In the genomic region with DNA sequence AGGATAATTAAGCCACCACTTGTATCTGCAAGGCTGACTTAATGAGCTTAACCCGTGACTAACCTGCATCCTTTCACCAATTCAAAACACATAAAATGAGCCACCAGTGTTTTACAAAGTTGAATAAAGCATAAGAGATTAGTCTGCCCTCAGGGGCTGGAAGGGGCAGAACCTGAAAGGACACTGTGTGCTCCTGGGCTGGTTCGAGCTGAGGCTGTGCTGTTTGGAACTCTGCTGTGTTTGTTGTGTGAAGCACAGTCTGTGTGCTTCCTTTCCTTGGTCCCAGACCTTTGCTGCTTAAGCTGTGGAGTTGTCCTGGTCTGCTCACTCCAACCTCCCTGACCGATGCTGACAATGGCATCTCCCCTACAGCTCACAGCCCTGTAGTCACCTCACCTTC, we compare ENCODE assay signal across 27 cellular contexts. TPM values are rescaled to one million over a fixed set of nuclear protein-coding genes. Genes with fewer than 3 reads are reported as not detected.
DNase-seq lines count a peak whose midpoint lies in the region; ATAC-seq, FAIRE-seq and TF ChIP-seq lines count a peak whose summit lies in the region.
"Had no signal": no experiment of that assay in that cellular context is flagged by ENCODE, and none has a peak within 500 bp of the region (broad histone marks: within the 10 kb centered on the region; RNA-seq: fewer than 3 reads in every experiment).

No MANE protein-coding gene starts in this region.

- H2AK9ac ChIP-seq in IMR-90 (replicated peaks; ENCODE audit: low read depth, low read length, poor library complexity), result no peak overlapping the region

- DNase-seq in DMS79 (lab: John Stamatoyannopoulos, UW) (peak; percentile 3), DMS79 treated with DMSO at 0.1 percent for 48 hours (lab: John Stamatoyannopoulos, UW) (no peak), IMR-90 (no peak), H1 (ENCODE audit: low read depth in 1 of 2, low spot score in 2 of 2) (no peak), nephron progenitor cell (no peak), anterior cingulate cortex (lab: John Stamatoyannopoulos, UW) (no peak), chondrocyte (ENCODE audit: low spot score) (no peak), cerebellum (ENCODE audit: low spot score) (no peak)
- DNase-seq: activated CD4-positive, CD25-positive, alpha-beta regulatory T cell; activated CD8-positive, alpha-beta memory T cell treated with anti-CD3 and anti-CD28 coated beads for 24 hours; activated naive CD4-positive, alpha-beta T cell treated with anti-CD3 and anti-CD28 coated beads, Interleukin-2, amount 50 U/mL, for 16 hours; activated T-cell treated with anti-CD3 and anti-CD28 coated beads, Interleukin-2, amount 50 U/mL, for 4 hours; COR-L47; head of caudate nucleus; MM.1S; NCI-H1694 treated with DMSO at 0.1 percent for 48 hours; NCI-H226; Peyer's patch; stimulated activated CD4-positive, alpha-beta T cell treated with anti-CD3 and anti-CD28 coated beads, Interleukin-4, amount 100 ng/mL, for 24 hours; T-helper 9 cell; trophoblast cell had no signal

- 80% methylated on average over 1 of the region's 3 CpGs; no CpG with 5 or more reads in 1 of the 2 experiments for WGBS in IMR-90 (ENCODE audit: extremely low coverage in 2 of 2, insufficient read length in 1 of 2), 2 experiments
- WGBS in H1 (ENCODE audit: extremely low coverage in 1 of 2, insufficient coverage in 1 of 2, insufficient read length in 1 of 2, insufficient replicate concordance in 2 of 2, low coverage in 1 of 2, low lambda C conversion rate in 2 of 2, missing lambda C conversion rate in 1 of 2), 2 experiments, result 88% methylated on average over 3 of the region's 3 CpGs; no CpG with 5 or more reads in 1 of the 2 experiments

- H3K9me1 ChIP-seq in IMR-90 (ENCODE audit: insufficient read depth, low read length), result no peaks in the 10 kb centered on the region

- TF ChIP-seq RAD21 in IMR-90 (IDR thresholded peaks at IDR 0.05; ENCODE audit: low read length), result no peak
- no peak for TF ChIP-seq RAD21 in H1 (IDR thresholded peaks at IDR 0.05 in 1 of 2, conservative IDR thresholded peaks at IDR 0.05 in 1 of 2; ENCODE audit: low read depth in 2 of 2, low read length in 2 of 2)

- H2BK15ac ChIP-seq in IMR-90 (ENCODE audit: low read depth, low read length) (no peak overlapping the region), H1 (ENCODE audit: low read length) (peak overlapping the region; percentile 95)

- TF ChIP-seq EP300 in H1 (IDR thresholded peaks at IDR 0.05; ENCODE audit: borderline replicate concordance in 1 of 2, low read depth in 2 of 2, low read length in 2 of 2), result no peak

- H3K4me1 Mint-ChIP-seq in nephron progenitor cell (peaks cover 27% of the 10 kb centered on the region), chondrocyte (ENCODE audit: low read depth) (no peaks in the 10 kb centered on the region)

- H3K36me3 Mint-ChIP-seq in nephron progenitor cell (ENCODE audit: low read depth), result peaks cover 27% of the 10 kb centered on the region
- H3K36me3 Mint-ChIP-seq in chondrocyte (ENCODE audit: low read depth), result peaks cover 21% of the 10 kb centered on the region

- TF ChIP-seq CTCF in IMR-90 (conservative IDR thresholded peaks at IDR 0.05; ENCODE audit: low read depth, low read length), result no peak
- no peak for TF ChIP-seq CTCF in H1 (IDR thresholded peaks at IDR 0.05; ENCODE audit: control extremely low read depth in 1 of 3, insufficient read depth in 1 of 3, low read depth in 1 of 3, low read length in 3 of 3)
- TF ChIP-seq CTCF in nephron progenitor cell (IDR thresholded peaks at IDR 0.05), result no peak
- TF ChIP-seq CTCF in chondrocyte (IDR thresholded peaks at IDR 0.05), result no peak

- H4K8ac ChIP-seq in IMR-90 (ENCODE audit: low read depth in 2 of 2, low read length in 2 of 2) (no peak overlapping the region), H1 (ENCODE audit: extremely low read depth, insufficient read depth, low read length) (no peak overlapping the region)

- FAIRE-seq in H1 (lab: Jason Lieb, UNC), result no peak
- FAIRE-seq: astrocyte, GM18507 had no signal

- H4K91ac ChIP-seq in IMR-90 (ENCODE audit: insufficient read depth, low read depth, low read length) (no peak overlapping the region), H1 (replicated peaks; ENCODE audit: insufficient read length, low read length) (no peak overlapping the region)

- H3K23me2 ChIP-seq in H1 (ENCODE audit: low read depth, low read length), result no peaks in the 10 kb centered on the region

- no peaks in the 10 kb centered on the region; a peak in 1 of 4 replicates for H3K79me1 ChIP-seq in IMR-90 (ENCODE audit: low read depth in 1 of 2, low read length in 2 of 2)
- H3K79me1 ChIP-seq in H1 (ENCODE audit: low read depth, low read length), result no peaks in the 10 kb centered on the region

- H2BK120ac ChIP-seq in IMR-90 (ENCODE audit: low read depth, low read length) (no peak overlapping the region), H1 (replicated peaks; ENCODE audit: low read depth, low read length) (no peak overlapping the region)

- BruUV-seq in IMR-90 (replicated peaks; lab: Mats Ljungman, UMichigan), result no TSS peak

- H3K56ac ChIP-seq in IMR-90 (ENCODE audit: extremely low read depth, insufficient read depth, low read length), result no peak overlapping the region
- no peak overlapping the region for H3K56ac ChIP-seq in H1 (replicated peaks; ENCODE audit: insufficient read length, low read depth, low read length)

- no peak overlapping the region for H2AK5ac ChIP-seq in IMR-90 (ENCODE audit: low read depth, low read length)
- 0 out of 2 replicates have a peak overlapping the region, but pooled peaks have one; percentile 32 for H2AK5ac ChIP-seq in H1 (ENCODE audit: low read depth, low read length)

- H3K27me3 Mint-ChIP-seq in nephron progenitor cell (ENCODE audit: low read depth, poor library complexity) (peaks cover 3% of the 10 kb centered on the region), chondrocyte (ENCODE audit: low read depth) (no peaks in the 10 kb centered on the region)
- H3K27me3 Mint-ChIP-seq: stimulated activated naive CD8-positive, alpha-beta T cell treated with anti-CD3 and anti-CD28 coated beads, Interleukin-15, Interleukin-2, amounts not matched to agents 100 ng/mL and 50 ng/mL, for 24 hours had no signal

- H3K27me3 ChIP-seq in IMR-90 (ENCODE audit: control insufficient read depth, insufficient read depth, low read length) (no peaks in the 10 kb centered on the region), H1 (replicated peaks in 1 of 4; ENCODE audit: control insufficient read depth in 3 of 4, extremely low read depth in 1 of 4, insufficient read depth in 3 of 4, low read length in 3 of 4) (no peaks in the 10 kb centered on the region)
- H3K27me3 ChIP-seq: Peyer's patch had no signal

- no peak overlapping the region for H3K18ac ChIP-seq in IMR-90 (ENCODE audit: low read depth, low read length)
- 0 out of 2 replicates have a peak overlapping the region, but pooled peaks have one; percentile 63 for H3K18ac ChIP-seq in H1 (ENCODE audit: extremely low read depth, low read length)

- H3K4me2 ChIP-seq in IMR-90 (ENCODE audit: low read depth, low read length), result no peak overlapping the region
- no peak overlapping the region for H3K4me2 ChIP-seq in H1 (ENCODE audit: insufficient read depth in 1 of 2, low read depth in 2 of 2, low read length in 2 of 2)

- H3K9me3 Mint-ChIP-seq in nephron progenitor cell (no peaks in the 10 kb centered on the region), chondrocyte (ENCODE audit: low read depth) (no peaks in the 10 kb centered on the region)
- H3K9me3 Mint-ChIP-seq: activated T-cell treated with anti-CD3 and anti-CD28 coated beads, Interleukin-2, amount 50 U/mL, for 4 hours; stimulated activated naive CD8-positive, alpha-beta T cell treated with anti-CD3 and anti-CD28 coated beads, Interleukin-15, Interleukin-2, amounts not matched to agents 100 ng/mL and 50 ng/mL, for 24 hours had no signal

- H3K4ac ChIP-seq in IMR-90 (ENCODE audit: low read depth, low read length) (no peak overlapping the region), H1 (replicated peaks; ENCODE audit: insufficient read length, low read depth, low read length) (no peak overlapping the region)

- intact Hi-C loops in IMR-90 (cut with micrococcal nuclease), result no loop called here

- H3K9ac ChIP-seq in IMR-90 (ENCODE audit: low read depth, low read length), result no peak overlapping the region
- no peak overlapping the region for H3K9ac ChIP-seq in H1 (replicated peaks in 1 of 4; ENCODE audit: extremely low read depth in 1 of 4, low read depth in 3 of 4, low read length in 3 of 4)

- TF ChIP-seq POLR2A in IMR-90 (IDR thresholded peaks at IDR 0.05; ENCODE audit: low read depth, low read length) (no peak), H1 (IDR thresholded peaks at IDR 0.05; ENCODE audit: control extremely low read depth in 1 of 2, low read depth in 2 of 2, low read length in 2 of 2) (no peak)

- 0 out of 2 replicates have a peak, but pooled peaks have one; percentile 11 for ATAC-seq in IMR-90 (ENCODE audit: low read depth)
- ATAC-seq: activated T-cell treated with anti-CD3 and anti-CD28 coated beads, Interleukin-2, amount 50 U/mL, for 4 hours had no signal

- H4K5ac ChIP-seq in IMR-90 (ENCODE audit: low read depth, low read length) (no peak overlapping the region), H1 (ENCODE audit: insufficient read length, low read depth, low read length) (no peak overlapping the region)

- POLR2A ChIA-PET in IMR-90 (lab: Charles Lee; ENCODE audit: unreplicated experiment), result no interaction called here
- POLR2A ChIA-PET in H1 (lab: Charles Lee; ENCODE audit: partially characterized antibody), result no interaction called here

- H2BK20ac ChIP-seq in IMR-90 (ENCODE audit: low read depth, low read length) (no peak overlapping the region), H1 (ENCODE audit: low read length) (0 out of 2 replicates have a peak overlapping the region, but pooled peaks have one; percentile 48)

- dilution Hi-C loops in IMR-90 (cut with HindIII; ENCODE audit: low sequenced_read_pairs, unreplicated experiment), result no loop called here

- H3K14ac ChIP-seq in IMR-90 (replicated peaks; ENCODE audit: low read depth, low read length) (no peak overlapping the region), H1 (ENCODE audit: insufficient read length) (no peak overlapping the region)

- CTCF ChIA-PET in IMR-90 (lab: Yijun Ruan, JAX), result interaction anchor here (0.6 to 1.4 kb wide), 2 partner anchors 14 to 294 kb away, joined by 3 read pairs; no protein-coding TSS in a partner anchor
- CTCF ChIA-PET in H1 (lab: Charles Lee; ENCODE audit: partially characterized antibody), result interaction anchor here (0.9 kb wide), 1 partner anchor 295 kb away, joined by 3 read pairs; no protein-coding TSS in a partner anchor

- no peak overlapping the region for H3K4me3 Mint-ChIP-seq in nephron progenitor cell
- no peak overlapping the region for H3K4me3 Mint-ChIP-seq in chondrocyte (ENCODE audit: unreplicated experiment)
- H3K4me3 Mint-ChIP-seq: activated T-cell treated with anti-CD3 and anti-CD28 coated beads, Interleukin-2, amount 50 U/mL, for 4 hours; stimulated activated naive CD8-positive, alpha-beta T cell treated with anti-CD3 and anti-CD28 coated beads, Interleukin-15, Interleukin-2, amounts not matched to agents 100 ng/mL and 50 ng/mL, for 24 hours had no signal

- no peaks in the 10 kb centered on the region for H3K4me1 ChIP-seq in IMR-90 (ENCODE audit: control insufficient read depth, insufficient read depth, low read length)
- H3K4me1 ChIP-seq in H1 (replicated peaks in 1 of 4; ENCODE audit: control insufficient read depth in 3 of 4, insufficient read depth in 4 of 4, low read length in 3 of 4), result peaks cover 0 to 4% (median 2%) of the 10 kb centered on the region in 4 experiments; a peak in 4 of 7 replicates
- H3K4me1 ChIP-seq: Peyer's patch had no signal

- H3K23ac ChIP-seq in IMR-90 (ENCODE audit: low read depth, low read length), result no peak overlapping the region
- H3K23ac ChIP-seq in H1 (ENCODE audit: insufficient read length), result no peak overlapping the region

- H3K79me2 ChIP-seq in H1 (ENCODE audit: control insufficient read depth in 1 of 2, insufficient read depth in 2 of 2, low read length in 2 of 2), result no peaks in the 10 kb centered on the region

- H2BK5ac ChIP-seq in IMR-90 (ENCODE audit: low read depth, low read length, poor library complexity, severe bottlenecking) (no peak overlapping the region), H1 (ENCODE audit: low read depth, low read length) (no peak overlapping the region)

- no peak overlapping the region for H3K4me3 ChIP-seq in IMR-90 (ENCODE audit: insufficient read depth, low read depth, low read length)
- H3K4me3 ChIP-seq in H1 (ENCODE audit: extremely low read depth in 1 of 4, insufficient read depth in 2 of 4, low read depth in 3 of 4, low read length in 4 of 4), result no peak overlapping the region
- H3K4me3 ChIP-seq: Peyer's patch, SK-N-MC had no signal

- H3K36me3 ChIP-seq in IMR-90 (ENCODE audit: control insufficient read depth, insufficient read depth, low read length) (peaks cover 13% of the 10 kb centered on the region), H1 (ENCODE audit: control insufficient read depth in 2 of 4, insufficient read depth in 4 of 4, low read length in 3 of 4) (peaks cover 0 to 9% (median 0%) of the 10 kb centered on the region in 4 experiments; a peak in 2 of 8 replicates)

- H2AFZ ChIP-seq in IMR-90 (replicated peaks; ENCODE audit: low read length, poor library complexity) (no peak overlapping the region), H1 (ENCODE audit: low read length) (no peak overlapping the region)

- H2BK12ac ChIP-seq in H1 (ENCODE audit: low read depth, low read length), result no peak overlapping the region

- H3K27ac Mint-ChIP-seq in nephron progenitor cell (peak overlapping the region; percentile 67), chondrocyte (ENCODE audit: unreplicated experiment) (no peak overlapping the region)
- H3K27ac Mint-ChIP-seq: stimulated activated naive CD8-positive, alpha-beta T cell treated with anti-CD3 and anti-CD28 coated beads, Interleukin-15, Interleukin-2, amounts not matched to agents 100 ng/mL and 50 ng/mL, for 24 hours had no signal

- H3K27ac ChIP-seq in IMR-90 (ENCODE audit: insufficient read depth, low read length) (no peak overlapping the region), H1 (ENCODE audit: low read depth, low read length) (no peak overlapping the region)
- H3K27ac ChIP-seq: 22Rv1, Peyer's patch, SK-N-MC had no signal

- in situ Hi-C loops in IMR-90 (cut with MboI; ENCODE audit: low sequenced_read_pairs), result no loop called here

- H4K20me1 ChIP-seq in IMR-90 (ENCODE audit: insufficient read depth, low read length), result no peaks in the 10 kb centered on the region
- H4K20me1 ChIP-seq in H1 (replicated peaks in 1 of 2; ENCODE audit: control insufficient read depth in 1 of 2, insufficient read depth in 2 of 2, low read length in 2 of 2), result peaks cover 0 to 2% of the 10 kb centered on the region in 2 experiments

- H3K9me3 ChIP-seq in IMR-90 (ENCODE audit: control insufficient read depth, insufficient read depth, low read length), result no peaks in the 10 kb centered on the region
- no peaks in the 10 kb centered on the region for H3K9me3 ChIP-seq in H1 (ENCODE audit: insufficient read depth in 2 of 2, low read depth in 1 of 2, low read length in 1 of 2)
- H3K9me3 ChIP-seq: Peyer's patch had no signal

RNA-seq across cellular contexts. Expression of gene FBXO7, which starts 27.7 kb away (rescaled TPM):
- total RNA-seq in IMR-90 (2012; rRNA removed) (61.4 and 71.5 TPM in 2 replicates), chondrocyte (76.0 to 76.6 TPM (median 76.3 TPM) in 3 replicates), cerebellum (59.3 TPM)
- polyA plus RNA-seq in IMR-90 (2012; rRNA removed) (69.7 and 71.5 TPM in 2 replicates), H1 (2011; rRNA removed) (59.5 and 76.1 TPM in 2 replicates)
- 34.6 and 44.8 TPM in 2 replicates for polyA plus RNA-seq in IMR-90 (2012; cell fraction: cytosol; rRNA removed)
- polyA plus RNA-seq in IMR-90 (2012; cell fraction: nucleus; rRNA removed; ENCODE audit: low replicate concordance), result 24.9 and 76.6 TPM in 2 replicates
- 59.1 and 62.7 TPM in 2 replicates for total RNA-seq in H1 (2021; fragmentation: NEBNext Ultra II Directional; extraction: Animal tissue kit (Norgen Biotek cat#: 25700))
- polyA plus RNA-seq in H1 (2011; cell fraction: cytosol; rRNA removed), result 63.8 TPM
- 43.0 TPM for polyA plus RNA-seq in H1 (2011; cell fraction: nucleus; rRNA removed)
- polyA plus RNA-seq in H1 (2012, experiment 1 of 2), result 50.5 to 58.7 TPM (median 52.5 TPM) in 4 replicates
- 39.6 TPM for polyA plus RNA-seq in H1 (2012, experiment 2 of 2)
- polyA plus RNA-seq in H1 (2013, experiment 1 of 2), result 50.8 TPM
- polyA plus RNA-seq in H1 (2013, experiment 2 of 2), result 50.1 TPM
- 103 and 107 TPM in 2 replicates for polyA minus RNA-seq in H1 (2011; rRNA and poly(A)+ RNA removed)
- 32.2 TPM for polyA minus RNA-seq in H1 (2011; cell fraction: cytosol; rRNA and poly(A)+ RNA removed)
- polyA minus RNA-seq in H1 (2011; cell fraction: nucleus; rRNA and poly(A)+ RNA removed), result 34.3 TPM

RNA-seq across cellular contexts. Expression of gene BPIFC, which starts 38.1 kb away (rescaled TPM):
- total RNA-seq in IMR-90 (2012; rRNA removed) (not detected in 2 replicates), chondrocyte (not detected in 3 replicates), cerebellum (not detected)
- polyA plus RNA-seq in IMR-90 (2012; rRNA removed) (not detected in 2 replicates), H1 (2011; rRNA removed) (not detected in 2 replicates)
- polyA plus RNA-seq in IMR-90 (2012; cell fraction: cytosol; rRNA removed), result not detected in 2 replicates
- polyA plus RNA-seq in IMR-90 (2012; cell fraction: nucleus; rRNA removed; ENCODE audit: low replicate concordance), result not detected in 2 replicates
- total RNA-seq in H1 (2021; fragmentation: NEBNext Ultra II Directional; extraction: Animal tissue kit (Norgen Biotek cat#: 25700)), result not detected in 2 replicates
- not detected for polyA plus RNA-seq in H1 (2011; cell fraction: cytosol; rRNA removed)
- polyA plus RNA-seq in H1 (2011; cell fraction: nucleus; rRNA removed), result not detected
- polyA plus RNA-seq in H1 (2012, experiment 1 of 2), result not detected in 4 replicates
- not detected for polyA plus RNA-seq in H1 (2012, experiment 2 of 2)
- not detected for polyA plus RNA-seq in H1 (2013, experiment 1 of 2)
- polyA plus RNA-seq in H1 (2013, experiment 2 of 2), result not detected
- polyA minus RNA-seq in H1 (2011; rRNA and poly(A)+ RNA removed), result not detected in 2 replicates
- not detected for polyA minus RNA-seq in H1 (2011; cell fraction: cytosol; rRNA and poly(A)+ RNA removed)
- polyA minus RNA-seq in H1 (2011; cell fraction: nucleus; rRNA and poly(A)+ RNA removed), result not detected
- total RNA-seq: activated T-cell treated with anti-CD3 and anti-CD28 coated beads, Interleukin-2, amount 50 U/mL, for 4 hours; astrocyte; liver; Peyer's patch had no signal
- polyA plus RNA-seq: liver had no signal
